Comparison of ENCODE assay signal across 8 cellular contexts in the genomic region with DNA sequence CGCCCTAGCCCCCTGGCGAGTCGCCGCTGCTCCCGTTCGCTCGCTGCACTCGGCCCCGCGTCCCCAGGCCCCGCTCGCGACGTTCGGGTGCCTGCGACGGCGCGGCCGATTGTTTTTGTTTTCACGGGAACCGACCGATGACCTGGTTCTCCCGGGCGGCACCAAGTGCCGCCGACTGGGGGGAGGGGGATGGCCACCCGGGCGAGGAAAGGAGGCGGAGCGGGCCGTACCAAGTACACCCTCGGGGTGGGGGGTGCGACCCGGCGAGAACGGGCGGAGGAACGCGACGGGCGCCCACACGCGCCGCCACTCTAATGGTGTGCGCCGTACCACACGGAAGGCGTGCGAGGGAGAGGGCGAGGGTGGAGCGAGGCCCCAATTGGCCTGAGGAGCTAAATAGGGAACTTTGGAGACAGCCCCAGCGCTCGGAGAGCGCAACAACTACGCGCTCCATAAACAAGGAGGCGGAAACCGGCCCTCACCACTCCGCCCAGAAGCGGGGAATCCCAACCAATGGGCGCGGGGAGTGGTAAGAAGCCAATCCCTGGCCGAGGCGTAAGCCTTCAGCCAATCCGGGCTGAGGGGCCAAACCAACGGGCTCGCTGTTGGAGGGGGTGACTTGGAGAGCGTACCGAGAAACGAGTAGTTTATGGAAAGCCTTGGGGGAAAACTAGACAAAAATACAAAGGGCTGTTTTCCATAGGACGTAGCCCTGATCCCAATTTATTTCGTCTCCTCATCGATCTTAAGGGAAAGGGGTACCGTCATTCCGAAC. TPM values are rescaled to one million over a fixed set of nuclear protein-coding genes. Genes with fewer than 3 reads are reported as not detected.
A peak's percentile ranks its signal among the peaks of the same experiment; 100 is the strongest.
DNase-seq lines count a peak whose midpoint lies in the region; ATAC-seq and TF ChIP-seq lines count a peak whose summit lies in the region.
"Not testable (repeated sequence)": the region's sequence is repeated elsewhere in the genome, so short reads cannot be mapped to it uniquely, and the experiment has no call there.

No MANE protein-coding gene starts in this region.

- peak; percentile 93 for DNase-seq in Caki2 (ENCODE audit: low read depth)
- DNase-seq in T-helper 2 cell, result peak; percentile 80 to 95 (median 89)
- peak; percentile 84 to 96 for DNase-seq in ascending aorta (ENCODE audit: low spot score in 2 of 2)
- DNase-seq in head of caudate nucleus, result peak; percentile 85 to 97 (median 93)
- peak; percentile 79 for DNase-seq in stimulated activated CD8-positive, alpha-beta memory T cell treated with anti-CD3 and anti-CD28 coated beads, Interleukin-7, amount 100 ng/mL, for 24 hours (ENCODE audit: low read depth)

- H3K9me3 ChIP-seq in ascending aorta; neuron (ENCODE audit: low read length): not testable (repeated sequence)

- H3K4me3 ChIP-seq in ascending aorta (peak overlapping the region; percentile 76 to 92), neuron (ENCODE audit: low read length) (peak overlapping the region; percentile 79)

- H3K27ac ChIP-seq in ascending aorta, result peak overlapping the region; percentile 83 to 94

- not testable (repeated sequence) for H3K36me3 ChIP-seq in ascending aorta; neuron (ENCODE audit: insufficient read depth, low read length)

- not testable (repeated sequence) for H2AFZ ChIP-seq in neuron (ENCODE audit: low read depth, low read length)

- not testable (repeated sequence) for TF ChIP-seq CTCF in ascending aorta (IDR thresholded peaks at IDR 0.05)

- peak; percentile 89 for ATAC-seq in GM21360 (IDR thresholded peaks at IDR 0.05; ENCODE audit: unreplicated experiment)
- peak; percentile 88 for ATAC-seq in HG03457 (IDR thresholded peaks at IDR 0.05; ENCODE audit: unreplicated experiment)

- in situ Hi-C loops in Caki2 (cut with HindIII; ENCODE audit: low pct_unique_long_range_greater_than_20kb, low sequenced_read_pairs), result not testable (repeated sequence)

- intact Hi-C loops in ascending aorta (cut with DNase I); head of caudate nucleus (cut with DNase I): not testable (repeated sequence)

- H3K4me1 ChIP-seq in ascending aorta; neuron (ENCODE audit: insufficient read depth, low read length): not testable (repeated sequence)

- H3K27me3 ChIP-seq in ascending aorta; neuron (ENCODE audit: insufficient read depth, low read length): not testable (repeated sequence)

RNA-seq across cellular contexts. Expression of a gene that starts 54.8 kb away (rescaled TPM):
- 0.34 TPM in 1 of 2 replicates, not detected in the other for total RNA-seq in Caki2 (2014; rRNA removed; shearing (Covaris generic); ENCODE audit: low replicate concordance)
- total RNA-seq in ascending aorta, result not detected

Comparison
In these comparisons a context has a peak if more than half of its experiments do, and no peak if none do; other contexts are left out.
1. Peak in every context shown above with its lines: DNase-seq, ATAC-seq, H3K4me3 ChIP-seq and H3K27ac ChIP-seq.